ENCODE assay signal across 8 cellular contexts in genomic region chr10:68600041-68600778, GRCh38. TPM values are rescaled to one million over a fixed set of nuclear protein-coding genes. Genes with fewer than 3 reads are reported as not detected.
DNase-seq lines count a peak whose midpoint lies in the region; ATAC-seq and TF ChIP-seq lines count a peak whose summit lies in the region.

No MANE protein-coding gene starts in this region.

- TF ChIP-seq CTCF in AG09309 (IDR thresholded peaks at IDR 0.05; ENCODE audit: control insufficient read depth, insufficient read depth, low read depth, low read length, missing control alignments) (no peak), left lung (IDR thresholded peaks at IDR 0.05) (no peak)

- peaks cover 13 to 20% of the 10 kb centered on the region in 2 donors for H3K4me1 ChIP-seq in left lung

- intact Hi-C loops in left lung (cut with DNase I) = no loop called here

- peak; percentile 63 for DNase-seq in AG09309 (ENCODE audit: low read depth)
- peak; percentile 90 for DNase-seq in NCI-H345 (lab: John Stamatoyannopoulos, UW)
- peak; percentile 5 to 24 for DNase-seq in activated CD4-positive, alpha-beta T cell treated with anti-CD3 and anti-CD28 coated beads for 4 hours
- DNase-seq in dermis microvascular lymphatic vessel endothelial cell (ENCODE audit: low read depth in 2 of 2) = peak; percentile 47 to 70
- DNase-seq in left lung = peak; percentile 61 to 77
- DNase-seq in stimulated activated CD4-positive, alpha-beta T cell treated with anti-CD3 and anti-CD28 coated beads, Interleukin-4, amount 100 ng/mL, for 1 hour = peak; percentile 43

- H3K4me3 ChIP-seq in AG09309 (ENCODE audit: control insufficient read depth, low read depth, low read length) (peak overlapping the region; percentile 51), left lung (peak overlapping the region; percentile 33 to 43)

- ATAC-seq in GM19023 (IDR thresholded peaks at IDR 0.05; ENCODE audit: unreplicated experiment) = peak; percentile 85
- ATAC-seq in HG03175 (IDR thresholded peaks at IDR 0.05; ENCODE audit: unreplicated experiment) = peak; percentile 85
- ATAC-seq in left lung = peak; percentile 93

- peak overlapping the region; percentile 37 to 63 for H3K27ac ChIP-seq in left lung

- no peaks in the 10 kb centered on the region for H3K27me3 ChIP-seq in left lung

- no peaks in the 10 kb centered on the region for H3K36me3 ChIP-seq in left lung

- H3K9me3 ChIP-seq in left lung = no peaks in the 10 kb centered on the region

RNA-seq across cellular contexts. Expression of gene TET1, which starts 40.1 kb away (rescaled TPM):
- total RNA-seq in dermis microvascular lymphatic vessel endothelial cell (0.39 and 0.89 TPM in 2 replicates), left lung (1 to 10 TPM; 1.5 to 3.1 TPM)

Comparison
In these comparisons a context has a peak if more than half of its experiments do, and no peak if none do; other contexts are left out.
1. Peak in every context shown above with its lines: DNase-seq, ATAC-seq, H3K4me3 ChIP-seq and H3K27ac ChIP-seq.
2. DNase-seq: peak in every context shown above with its lines; median percentile 90 in NCI-H345; 69 in left lung; 63 in AG09309; 58 in dermis microvascular lymphatic vessel endothelial cell; 43 in stimulated activated CD4-positive, alpha-beta T cell treated with anti-CD3 and anti-CD28 coated beads, Interleukin-4, amount 100 ng/mL, for 1 hour; 14 in activated CD4-positive, alpha-beta T cell treated with anti-CD3 and anti-CD28 coated beads for 4 hours.